In genomic region chr20:35003211-35004031, GRCh38 we compare ENCODE assay signal across 20 cellular contexts. TPM values are rescaled to one million over a fixed set of nuclear protein-coding genes. Genes with fewer than 3 reads are reported as not detected.
DNase-seq lines count a peak whose midpoint lies in the region; ATAC-seq and TF ChIP-seq lines count a peak whose summit lies in the region.
"Had no signal": no experiment of that assay in that cellular context is flagged by ENCODE, and none has a peak within 500 bp of the region (broad histone marks: within the 10 kb centered on the region; RNA-seq: fewer than 3 reads in every experiment).

No MANE protein-coding gene starts in this region.

- TF ChIP-seq CTCF in natural killer cell (IDR thresholded peaks at IDR 0.05), result no peak

- no peaks in the 10 kb centered on the region for H3K4me1 Mint-ChIP-seq in natural killer cell treated with Interleukin-12 subunit alpha and Interleukin-12 subunit beta and Interleukin-15 and Interleukin-18, amount 100 ng/mL, for 72 hours (ENCODE audit: low read depth in 2 of 2)
- H3K4me1 Mint-ChIP-seq in natural killer cell, result peaks cover under 1 to 5% of the 10 kb centered on the region in 2 donors

- no peaks in the 10 kb centered on the region for H3K9me3 Mint-ChIP-seq in natural killer cell treated with Interleukin-12 subunit alpha and Interleukin-12 subunit beta and Interleukin-15 and Interleukin-18, amount 100 ng/mL, for 72 hours
- no peaks in the 10 kb centered on the region for H3K9me3 Mint-ChIP-seq in natural killer cell
- H3K9me3 Mint-ChIP-seq: activated naive CD4-positive, alpha-beta T cell treated with anti-CD3 and anti-CD28 coated beads for 36 hours; activated T-cell treated with anti-CD3 and anti-CD28 coated beads, Interleukin-2, amount 50 U/mL, for 24 hours had no signal

- no peak overlapping the region for H3K27ac Mint-ChIP-seq in natural killer cell treated with Interleukin-12 subunit alpha and Interleukin-12 subunit beta and Interleukin-15 and Interleukin-18, amount 100 ng/mL, for 72 hours
- no peak overlapping the region for H3K27ac Mint-ChIP-seq in natural killer cell
- H3K27ac Mint-ChIP-seq: activated naive CD4-positive, alpha-beta T cell treated with anti-CD3 and anti-CD28 coated beads for 36 hours had no signal

- intact Hi-C loops in natural killer cell (cut with micrococcal nuclease), result no loop called here
- intact Hi-C loops in left colon (cut with DNase I, micrococcal nuclease), result no loop called here
- intact Hi-C loops in posterior vena cava (cut with DNase I), result no loop called here

- ATAC-seq in natural killer cell treated with Interleukin-12 subunit alpha and Interleukin-12 subunit beta and Interleukin-15 and Interleukin-18, amount 100 ng/mL, for 72 hours, result no peak
- ATAC-seq in natural killer cell (no peak), left colon (no peak), GM21825 (IDR thresholded peaks at IDR 0.05; ENCODE audit: unreplicated experiment) (no peak)
- ATAC-seq: GM12878 had no signal

- no peaks in the 10 kb centered on the region for H3K27me3 Mint-ChIP-seq in natural killer cell treated with Interleukin-12 subunit alpha and Interleukin-12 subunit beta and Interleukin-15 and Interleukin-18, amount 100 ng/mL, for 72 hours
- H3K27me3 Mint-ChIP-seq in natural killer cell (ENCODE audit: low read depth in 2 of 2), result no peaks in the 10 kb centered on the region
- H3K27me3 Mint-ChIP-seq: activated T-cell treated with anti-CD3 and anti-CD28 coated beads, Interleukin-2, amount 50 U/mL, for 24 hours had no signal

- DNase-seq in natural killer cell treated with Interleukin-12 subunit alpha and Interleukin-12 subunit beta and Interleukin-15 and Interleukin-18, amount 100 ng/mL, for 72 hours (ENCODE audit: low spot score), result peak; percentile 39
- DNase-seq in natural killer cell, result no peak
- DNase-seq in left colon, result peak; percentile 2 to 23
- DNase-seq in posterior vena cava (ENCODE audit: low spot score), result peak; percentile 72
- DNase-seq in AG08396 (ENCODE audit: low spot score), result no peak
- no peak for DNase-seq in MV-4-11 (lab: John Stamatoyannopoulos, UW)
- no peak for DNase-seq in epidermal melanocyte (ENCODE audit: insufficient read length, low spot score)
- DNase-seq: activated CD4-positive, CD25-positive, alpha-beta regulatory T cell treated with anti-CD3 and anti-CD28 coated beads, Interleukin-2, amount 50 U/mL, for 72 hours; activated naive CD4-positive, alpha-beta T cell treated with anti-CD3 and anti-CD28 coated beads for 36 hours; activated T-cell treated with anti-CD3 and anti-CD28 coated beads, Interleukin-2, amount 50 U/mL, for 24 hours; central memory CD4-positive, alpha-beta T cell; DMS79 treated with DMSO at 0.1 percent for 48 hours; NCI-H187; NCI-H226; NCI-H774; SHP77 treated with DMSO at 0.1 percent for 48 hours had no signal

- H3K4me3 Mint-ChIP-seq in natural killer cell treated with Interleukin-12 subunit alpha and Interleukin-12 subunit beta and Interleukin-15 and Interleukin-18, amount 100 ng/mL, for 72 hours, result no peak overlapping the region
- H3K4me3 Mint-ChIP-seq in natural killer cell, result no peak overlapping the region
- H3K4me3 Mint-ChIP-seq: activated naive CD4-positive, alpha-beta T cell treated with anti-CD3 and anti-CD28 coated beads for 36 hours; activated T-cell treated with anti-CD3 and anti-CD28 coated beads, Interleukin-2, amount 50 U/mL, for 24 hours had no signal

- H3K36me3 Mint-ChIP-seq in natural killer cell treated with Interleukin-12 subunit alpha and Interleukin-12 subunit beta and Interleukin-15 and Interleukin-18, amount 100 ng/mL, for 72 hours, result no peaks in the 10 kb centered on the region
- H3K36me3 Mint-ChIP-seq in natural killer cell, result peaks cover under 1% of the 10 kb centered on the region

RNA-seq across cellular contexts. Expression of gene MYH7B, which starts 47.8 kb away (rescaled TPM):
- total RNA-seq in natural killer cell treated with Interleukin-12 subunit alpha and Interleukin-12 subunit beta and Interleukin-15 and Interleukin-18, amount 100 ng/mL, for 72 hours, result under 1 TPM in 1 of 2 donors, not detected in 1; 0.19 TPM
- total RNA-seq in natural killer cell (1 to 10 TPM in 1 of 3 donors, under 1 TPM in 2; 0.18 to 1.0 (median 0.21) TPM), left colon (1 to 10 TPM; 1.2 to 1.3 TPM), posterior vena cava (under 1 TPM; 0.42 to 0.57 TPM)
- total RNA-seq: A172, HT1080 had no signal

RNA-seq across cellular contexts. Expression of gene GSS, which starts 47.8 kb away (rescaled TPM):
- 10 to 100 TPM; 53.3 to 71.3 TPM for total RNA-seq in natural killer cell treated with Interleukin-12 subunit alpha and Interleukin-12 subunit beta and Interleukin-15 and Interleukin-18, amount 100 ng/mL, for 72 hours
- total RNA-seq in natural killer cell (10 to 100 TPM; 27.4 to 35.4 (median 30.3) TPM), left colon (100 to 1,000 TPM in 1 of 2 donors, 10 to 100 TPM in 1; 72.5 to 112 TPM), posterior vena cava (10 to 100 TPM; 23.2 to 25.5 TPM)

Comparison
In these comparisons a context has a peak if more than half of its experiments do, and no peak if none do; other contexts are left out.
1. DNase-seq: peak in natural killer cell treated with Interleukin-12 subunit alpha and Interleukin-12 subunit beta and Interleukin-15 and Interleukin-18, amount 100 ng/mL, for 72 hours (single experiment), left colon (2 of 2) and posterior vena cava (single experiment); none in natural killer cell (single experiment), AG08396 (single experiment), MV-4-11 (single experiment) and epidermal melanocyte (single experiment).